In the genomic region with DNA sequence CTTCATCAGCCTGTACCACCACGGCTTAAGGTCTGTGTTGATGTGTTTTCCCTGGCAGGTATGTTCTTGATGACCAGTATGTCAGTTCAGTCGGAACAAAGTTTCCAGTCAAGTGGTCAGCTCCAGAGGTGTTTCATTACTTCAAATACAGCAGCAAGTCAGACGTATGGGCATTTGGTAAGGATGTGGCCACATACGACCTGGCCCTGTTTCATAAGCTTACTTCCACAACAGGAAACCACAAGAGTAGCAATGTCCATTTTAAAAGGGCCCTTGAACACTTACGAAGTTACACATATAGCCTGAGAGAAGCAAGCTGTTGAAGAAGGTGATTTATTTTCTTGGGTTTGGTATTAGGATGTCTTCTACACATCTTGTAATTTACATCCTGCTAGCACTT, we compare ENCODE assay signal across 24 cellular contexts. TPM values are rescaled to one million over a fixed set of nuclear protein-coding genes. Genes with fewer than 3 reads are reported as not detected.
"Had no signal": no experiment of that assay in that cellular context is flagged by ENCODE, and none has a peak within 500 bp of the region (broad histone marks: within the 10 kb centered on the region; RNA-seq: fewer than 3 reads in every experiment).

No MANE protein-coding gene starts in this region.

- H3K36me3 Mint-ChIP-seq: activated naive CD4-positive, alpha-beta T cell treated with anti-CD3 and anti-CD28 coated beads, Interleukin-2, amount 50 U/mL, for 24 hours had no signal

- H3K9me3 Mint-ChIP-seq: activated naive CD4-positive, alpha-beta T cell treated with anti-CD3 and anti-CD28 coated beads, Interleukin-2, amount 50 U/mL, for 24 hours; activated T-cell treated with anti-CD3 and anti-CD28 coated beads, Interleukin-2, amount 50 U/mL, for 72 hours had no signal

- H3K27me3 ChIP-seq: gastrocnemius medialis, right atrium auricular region, vagina had no signal

- DNase-seq: activated CD4-positive, alpha-beta T cell treated with anti-CD3 and anti-CD28 coated beads, Interleukin-2, amount 50 U/mL, for 4 hours; activated effector memory CD4-positive, alpha-beta T cell treated with anti-CD3 and anti-CD28 coated beads, Interleukin-2, amount 50 U/mL, for 16 hours; activated T-cell treated with anti-CD3 and anti-CD28 coated beads, Interleukin-2, amount 50 U/mL, for 72 hours; cerebellar nuclear complex; cortex of kidney; erythroblast; gastrocnemius medialis; head of caudate nucleus; left lung; stimulated activated CD4-positive, alpha-beta T cell treated with anti-CD3 and anti-CD28 coated beads, Interleukin-2, amount 100 ng/mL, for 24 hours; stimulated activated naive CD4-positive, alpha-beta T cell treated with Interleukin-2 at 50 U/mL for 16 hours; WERI-Rb-1 had no signal

- H3K4me1 Mint-ChIP-seq: activated naive CD4-positive, alpha-beta T cell treated with anti-CD3 and anti-CD28 coated beads, Interleukin-2, amount 50 U/mL, for 24 hours had no signal

- H3K9me3 ChIP-seq: gastrocnemius medialis, left lung, tibial nerve, vagina had no signal

- H3K27ac ChIP-seq: gastrocnemius medialis, right atrium auricular region, tibial nerve, vagina, WERI-Rb-1 had no signal

- H3K4me3 Mint-ChIP-seq: activated naive CD4-positive, alpha-beta T cell treated with anti-CD3 and anti-CD28 coated beads, Interleukin-2, amount 50 U/mL, for 24 hours; activated T-cell treated with anti-CD3 and anti-CD28 coated beads, Interleukin-2, amount 50 U/mL, for 72 hours had no signal

- H3K4me1 ChIP-seq: gastrocnemius medialis, left lung, right atrium auricular region, tibial nerve, vagina had no signal

- H3K4me3 ChIP-seq: gastrocnemius medialis, left lung, right atrium auricular region, tibial nerve, vagina had no signal

- ATAC-seq: activated T-cell treated with anti-CD3 and anti-CD28 coated beads, Interleukin-2, amount 50 U/mL, for 72 hours; gastrocnemius medialis; left lung had no signal

- H3K36me3 ChIP-seq: gastrocnemius medialis, left lung, right atrium auricular region, tibial nerve, vagina, WERI-Rb-1 had no signal

- H3K27ac Mint-ChIP-seq: activated naive CD4-positive, alpha-beta T cell treated with anti-CD3 and anti-CD28 coated beads, Interleukin-2, amount 50 U/mL, for 24 hours; activated T-cell treated with anti-CD3 and anti-CD28 coated beads, Interleukin-2, amount 50 U/mL, for 72 hours; progenitor cell of endocrine pancreas had no signal

RNA-seq across cellular contexts. Expression of a gene that starts 46.1 kb away (rescaled TPM):
- total RNA-seq: activated CD8-positive, alpha-beta memory T cell treated with anti-CD3 and anti-CD28 coated beads for 36 hours; activated T-cell treated with anti-CD3 and anti-CD28 coated beads, Interleukin-2, amount 50 U/mL, for 72 hours; bronchial epithelial cell; kidney epithelial cell; osteoblast; progenitor cell of endocrine pancreas had no signal
- polyA plus RNA-seq: neural cell had no signal

RNA-seq across cellular contexts. Expression of a gene that starts 53.6 kb away (rescaled TPM):
- total RNA-seq: mononuclear cell had no signal

RNA-seq across cellular contexts. Expression of a gene that starts 54.0 kb away (rescaled TPM):
- total RNA-seq: activated CD8-positive, alpha-beta memory T cell treated with anti-CD3 and anti-CD28 coated beads for 36 hours; bronchial epithelial cell; kidney epithelial cell; lung microvascular endothelial cell; mononuclear cell; osteoblast had no signal
